13 cellular contexts compared by ENCODE assay signal in genomic region chr3:112127522-112128494, GRCh38. TPM values are rescaled to one million over a fixed set of nuclear protein-coding genes. Genes with fewer than 3 reads are reported as not detected.
A peak's percentile ranks its signal among the peaks of the same experiment; 100 is the strongest.
DNase-seq lines count a peak whose midpoint lies in the region; ATAC-seq and TF ChIP-seq lines count a peak whose summit lies in the region.
"Had no signal": no experiment of that assay in that cellular context is flagged by ENCODE, and none has a peak within 500 bp of the region (broad histone marks: within the 10 kb centered on the region; RNA-seq: fewer than 3 reads in every experiment).

No MANE protein-coding gene starts in this region.

- H3K27me3 ChIP-seq in trophoblast cell (ENCODE audit: insufficient read depth, low read length) (no peaks in the 10 kb centered on the region), tibial nerve (no peaks in the 10 kb centered on the region)
- H3K27me3 ChIP-seq: cardiac muscle cell had no signal

- no peak overlapping the region for H2AK5ac ChIP-seq in trophoblast cell (ENCODE audit: low read length)

- H2BK120ac ChIP-seq in trophoblast cell (ENCODE audit: insufficient read depth, low read length, poor library complexity), result no peak overlapping the region

- no peak overlapping the region for H4K91ac ChIP-seq in trophoblast cell (ENCODE audit: low read depth, low read length)

- H2BK12ac ChIP-seq in trophoblast cell (ENCODE audit: low read length), result no peak overlapping the region

- no peak overlapping the region for H4K8ac ChIP-seq in trophoblast cell (ENCODE audit: low read depth, low read length)

- TF ChIP-seq POLR2A in tibial nerve (IDR thresholded peaks at IDR 0.05), result no peak

- H3K79me1 ChIP-seq in trophoblast cell (ENCODE audit: low read length), result peaks cover 9% of the 10 kb centered on the region

- peaks cover 0 to 4% of the 10 kb centered on the region in 2 experiments for H3K36me3 ChIP-seq in trophoblast cell (ENCODE audit: control insufficient read depth in 1 of 2, insufficient read depth in 2 of 2, low read length in 2 of 2)
- no peaks in the 10 kb centered on the region for H3K36me3 ChIP-seq in tibial nerve
- H3K36me3 ChIP-seq: cardiac muscle cell, thoracic aorta had no signal

- peak overlapping the region; percentile 56 for H3K4me3 Mint-ChIP-seq in activated CD8-positive, alpha-beta memory T cell treated with anti-CD3 and anti-CD28 coated beads, Interleukin-2, amount 10 ng/mL, durations not matched to agents 7 days and 5 days
- peak overlapping the region; percentile 49 for H3K4me3 Mint-ChIP-seq in activated T-helper 2 cell treated with anti-CD3 and anti-CD28 coated beads, Interferon-gamma antibody, Interleukin-2, Interleukin-4, amounts not matched to agents 10 μg/mL and 5 μg/mL and 100 μg/mL, durations not matched to agents 14 hours and 24 hours and 36 hours (ENCODE audit: low read depth)

- H3K4me1 ChIP-seq in trophoblast cell (ENCODE audit: control insufficient read depth in 1 of 2, insufficient read depth in 2 of 2, low read length in 2 of 2) (peaks cover 7 to 15% of the 10 kb centered on the region in 2 experiments), tibial nerve (peaks cover 0 to 19% (median 5%) of the 10 kb centered on the region in 4 donors)

- intact Hi-C loops in activated T-helper 2 cell treated with anti-CD3 and anti-CD28 coated beads, Interferon-gamma antibody, Interleukin-2, Interleukin-4, amounts not matched to agents 10 μg/mL and 5 μg/mL and 100 μg/mL, durations not matched to agents 14 hours and 24 hours and 36 hours (cut with micrococcal nuclease), result no loop called here

- H3K9ac ChIP-seq in trophoblast cell (ENCODE audit: low read length), result no peak overlapping the region

- H3K4me1 Mint-ChIP-seq in activated CD8-positive, alpha-beta memory T cell treated with anti-CD3 and anti-CD28 coated beads, Interleukin-2, amount 10 ng/mL, durations not matched to agents 7 days and 5 days, result peaks cover 62% of the 10 kb centered on the region
- H3K4me1 Mint-ChIP-seq in activated T-helper 2 cell treated with anti-CD3 and anti-CD28 coated beads, Interferon-gamma antibody, Interleukin-2, Interleukin-4, amounts not matched to agents 10 μg/mL and 5 μg/mL and 100 μg/mL, durations not matched to agents 14 hours and 24 hours and 36 hours (ENCODE audit: low read depth), result peaks cover 51% of the 10 kb centered on the region

- no peak overlapping the region for H3K4me3 ChIP-seq in trophoblast cell (ENCODE audit: low read depth, low read length)
- no peak overlapping the region for H3K4me3 ChIP-seq in tibial nerve
- H3K4me3 ChIP-seq: cardiac muscle cell, thoracic aorta had no signal

- peak overlapping the region; percentile 71 for H3K27ac Mint-ChIP-seq in activated CD8-positive, alpha-beta memory T cell treated with anti-CD3 and anti-CD28 coated beads, Interleukin-2, amount 10 ng/mL, durations not matched to agents 7 days and 5 days
- H3K27ac Mint-ChIP-seq in activated T-helper 2 cell treated with anti-CD3 and anti-CD28 coated beads, Interferon-gamma antibody, Interleukin-2, Interleukin-4, amounts not matched to agents 10 μg/mL and 5 μg/mL and 100 μg/mL, durations not matched to agents 14 hours and 24 hours and 36 hours, result no peak overlapping the region

- no peak overlapping the region for H3K18ac ChIP-seq in trophoblast cell (ENCODE audit: low read length)

- H4K12ac ChIP-seq in trophoblast cell (ENCODE audit: low read depth, low read length), result no peak overlapping the region

- TF ChIP-seq CTCF in tibial nerve (IDR thresholded peaks at IDR 0.05), result no peak

- no peak overlapping the region for H3K23ac ChIP-seq in trophoblast cell (ENCODE audit: low read length)

- H3K14ac ChIP-seq in trophoblast cell (ENCODE audit: low read length), result no peak overlapping the region

- H2AFZ ChIP-seq in trophoblast cell (ENCODE audit: insufficient read depth, low read length, poor library complexity), result no peak overlapping the region

- H3K9me3 ChIP-seq in trophoblast cell (ENCODE audit: insufficient read depth, low read depth, low read length), result no peaks in the 10 kb centered on the region
- H3K9me3 ChIP-seq in tibial nerve, result no peaks in the 10 kb centered on the region
- H3K9me3 ChIP-seq: thoracic aorta had no signal

- peak; percentile 20 for ATAC-seq in activated CD8-positive, alpha-beta memory T cell treated with anti-CD3 and anti-CD28 coated beads, Interleukin-2, amount 10 ng/mL, durations not matched to agents 7 days and 5 days
- ATAC-seq in HG03442 (IDR thresholded peaks at IDR 0.05; ENCODE audit: unreplicated experiment) (peak; percentile 30), HG02798 (IDR thresholded peaks at IDR 0.05; ENCODE audit: poor library complexity, unreplicated experiment) (no peak)

- CTCF ChIA-PET in activated CD8-positive, alpha-beta memory T cell treated with anti-CD3 and anti-CD28 coated beads, Interleukin-2, amount 10 ng/mL, durations not matched to agents 7 days and 5 days (lab: Charles Lee), result interaction anchor here (1.3 to 3.5 kb wide), 3 partner anchors 8 to 16 kb away, joined by 4 to 11 read pairs (median 5); no protein-coding TSS in a partner anchor

- H2BK5ac ChIP-seq in trophoblast cell (ENCODE audit: low read depth, low read length, poor library complexity), result no peak overlapping the region

- H3K4me2 ChIP-seq in trophoblast cell (ENCODE audit: low read length), result no peak overlapping the region

- H3K27ac ChIP-seq in trophoblast cell (ENCODE audit: low read depth, low read length) (peak overlapping the region; percentile 7), tibial nerve (no peak overlapping the region)
- H3K27ac ChIP-seq: cardiac muscle cell, thoracic aorta had no signal

- no peaks in the 10 kb centered on the region for H3K27me3 Mint-ChIP-seq in activated CD8-positive, alpha-beta memory T cell treated with anti-CD3 and anti-CD28 coated beads, Interleukin-2, amount 10 ng/mL, durations not matched to agents 7 days and 5 days
- H3K27me3 Mint-ChIP-seq in activated T-helper 2 cell treated with anti-CD3 and anti-CD28 coated beads, Interferon-gamma antibody, Interleukin-2, Interleukin-4, amounts not matched to agents 10 μg/mL and 5 μg/mL and 100 μg/mL, durations not matched to agents 14 hours and 24 hours and 36 hours (ENCODE audit: low read depth), result no peaks in the 10 kb centered on the region

- no peak overlapping the region for H3K4ac ChIP-seq in trophoblast cell (ENCODE audit: low read depth, low read length)

- H3K36me3 Mint-ChIP-seq in activated CD8-positive, alpha-beta memory T cell treated with anti-CD3 and anti-CD28 coated beads, Interleukin-2, amount 10 ng/mL, durations not matched to agents 7 days and 5 days, result peaks cover 32% of the 10 kb centered on the region
- H3K36me3 Mint-ChIP-seq in activated T-helper 2 cell treated with anti-CD3 and anti-CD28 coated beads, Interferon-gamma antibody, Interleukin-2, Interleukin-4, amounts not matched to agents 10 μg/mL and 5 μg/mL and 100 μg/mL, durations not matched to agents 14 hours and 24 hours and 36 hours (ENCODE audit: low read depth), result peaks cover 24% of the 10 kb centered on the region

- DNase-seq in activated CD8-positive, alpha-beta memory T cell treated with anti-CD3 and anti-CD28 coated beads, Interleukin-2, amount 10 ng/mL, durations not matched to agents 7 days and 5 days, result no peak
- no peak for DNase-seq in activated CD8-positive, alpha-beta memory T cell treated with anti-CD3 and anti-CD28 coated beads for 24 hours
- no peak for DNase-seq in activated T-helper 2 cell treated with anti-CD3 and anti-CD28 coated beads, Interferon-gamma antibody, Interleukin-2, Interleukin-4, amounts not matched to agents 10 μg/mL and 5 μg/mL and 100 μg/mL, durations not matched to agents 14 hours and 24 hours and 36 hours (ENCODE audit: low spot score)
- DNase-seq in trophoblast cell (peak; percentile 30 to 61), DMS153 treated with DMSO at 0.1 percent for 48 hours (lab: John Stamatoyannopoulos, UW; ENCODE audit: unreplicated experiment) (no peak), tibial nerve (ENCODE audit: low spot score in 2 of 2) (no peak)
- DNase-seq: NCI-H2081, SIG-M5 had no signal

- no CpG with 5 or more reads among the region's 10 CpGs for WGBS in trophoblast cell (ENCODE audit: extremely low coverage, insufficient coverage, insufficient read length)
- WGBS in tibial nerve, 2 donors, result 56 to 68% methylated on average over 10 of the region's 10 CpGs

- no peaks in the 10 kb centered on the region for H3K79me2 ChIP-seq in trophoblast cell (ENCODE audit: control insufficient read depth, insufficient read depth, low read length, poor library complexity)

- no peak for TF ChIP-seq EP300 in tibial nerve (IDR thresholded peaks at IDR 0.05)

- no peaks in the 10 kb centered on the region for H3K9me3 Mint-ChIP-seq in activated CD8-positive, alpha-beta memory T cell treated with anti-CD3 and anti-CD28 coated beads, Interleukin-2, amount 10 ng/mL, durations not matched to agents 7 days and 5 days (ENCODE audit: low read depth)
- no peaks in the 10 kb centered on the region for H3K9me3 Mint-ChIP-seq in activated T-helper 2 cell treated with anti-CD3 and anti-CD28 coated beads, Interferon-gamma antibody, Interleukin-2, Interleukin-4, amounts not matched to agents 10 μg/mL and 5 μg/mL and 100 μg/mL, durations not matched to agents 14 hours and 24 hours and 36 hours

RNA-seq across cellular contexts. Expression of gene GCSAM, which starts 5.2 kb away (rescaled TPM):
- 1 to 10 TPM; 8.6 to 9.5 TPM for total RNA-seq in activated CD8-positive, alpha-beta memory T cell treated with anti-CD3 and anti-CD28 coated beads, Interleukin-2, amount 10 ng/mL, durations not matched to agents 7 days and 5 days
- total RNA-seq in activated T-helper 2 cell treated with anti-CD3 and anti-CD28 coated beads, Interferon-gamma antibody, Interleukin-2, Interleukin-4, amounts not matched to agents 10 μg/mL and 5 μg/mL and 100 μg/mL, durations not matched to agents 14 hours and 24 hours and 36 hours, result 1.6 and 1.9 TPM in 2 replicates
- not detected in 2 replicates for polyA plus RNA-seq in trophoblast cell (2013)
- total RNA-seq in tibial nerve, result 1 to 10 TPM in 1 of 4 donors, under 1 TPM in 1, not detected in 2; under 0.01 to 2.0 TPM
- total RNA-seq: cardiac muscle cell, osteocyte had no signal

RNA-seq across cellular contexts. Expression of gene C3orf52, which starts 41.6 kb away (rescaled TPM):
- 1 to 10 TPM; 2.4 to 2.6 TPM for total RNA-seq in activated CD8-positive, alpha-beta memory T cell treated with anti-CD3 and anti-CD28 coated beads, Interleukin-2, amount 10 ng/mL, durations not matched to agents 7 days and 5 days
- total RNA-seq in activated T-helper 2 cell treated with anti-CD3 and anti-CD28 coated beads, Interferon-gamma antibody, Interleukin-2, Interleukin-4, amounts not matched to agents 10 μg/mL and 5 μg/mL and 100 μg/mL, durations not matched to agents 14 hours and 24 hours and 36 hours, result 11.7 and 13.3 TPM in 2 replicates
- polyA plus RNA-seq in trophoblast cell (2013), result 11.3 and 11.6 TPM in 2 replicates
- 1 to 10 TPM in 3 of 4 donors, under 1 TPM in 1; 0.98 to 8.5 (median 5.6) TPM for total RNA-seq in tibial nerve

Comparison
In these comparisons a context has a peak if more than half of its experiments do, and no peak if none do; other contexts are left out.
1. DNase-seq: peak in trophoblast cell (2 of 2); none in activated CD8-positive, alpha-beta memory T cell treated with anti-CD3 and anti-CD28 coated beads, Interleukin-2, amount 10 ng/mL, durations not matched to agents 7 days and 5 days (single experiment), activated CD8-positive, alpha-beta memory T cell treated with anti-CD3 and anti-CD28 coated beads for 24 hours (single experiment), activated T-helper 2 cell treated with anti-CD3 and anti-CD28 coated beads, Interferon-gamma antibody, Interleukin-2, Interleukin-4, amounts not matched to agents 10 μg/mL and 5 μg/mL and 100 μg/mL, durations not matched to agents 14 hours and 24 hours and 36 hours (single experiment), DMS153 treated with DMSO at 0.1 percent for 48 hours (single experiment) and tibial nerve (0 of 2).